In genomic region chr11:112558691-112559090, GRCh38 we compare ENCODE assay signal across 18 cellular contexts.
A peak's percentile ranks its signal among the peaks of the same experiment; 100 is the strongest.
DNase-seq lines count a peak whose midpoint lies in the region; ATAC-seq and TF ChIP-seq lines count a peak whose summit lies in the region.
"Had no signal": no experiment of that assay in that cellular context is flagged by ENCODE, and none has a peak within 500 bp of the region (broad histone marks: within the 10 kb centered on the region; RNA-seq: fewer than 3 reads in every experiment).

No MANE protein-coding gene starts in this region.

- TF ChIP-seq POLR2A in breast epithelium (IDR thresholded peaks at IDR 0.05) = no peak

- H3K4me3 ChIP-seq in fibroblast of pulmonary artery (replicated peaks; ENCODE audit: low read depth, low read length) = no peak overlapping the region
- H3K4me3 ChIP-seq in breast epithelium = no peak overlapping the region
- H3K4me3 ChIP-seq: HAP-1 had no signal

- no peaks in the 10 kb centered on the region for H3K4me1 ChIP-seq in breast epithelium

- H3K27ac ChIP-seq in breast epithelium = no peak overlapping the region

- intact Hi-C loops in breast epithelium (cut with DNase I; ENCODE audit: low total_unique reads) = no loop called here

- ATAC-seq in GM18909 (IDR thresholded peaks at IDR 0.05; ENCODE audit: poor library complexity, unreplicated experiment) = no peak

- no peaks in the 10 kb centered on the region for H3K27me3 ChIP-seq in breast epithelium

- no peaks in the 10 kb centered on the region for H3K36me3 ChIP-seq in breast epithelium
- H3K36me3 ChIP-seq: HAP-1 had no signal

- no peak for TF ChIP-seq CTCF in fibroblast of pulmonary artery (IDR thresholded peaks at IDR 0.05; ENCODE audit: low read length, missing control alignments)
- no peak for TF ChIP-seq CTCF in breast epithelium (IDR thresholded peaks at IDR 0.05)

- no peaks in the 10 kb centered on the region for H3K9me3 ChIP-seq in breast epithelium
- H3K9me3 ChIP-seq: HAP-1 had no signal

- DNase-seq in HS-5 (ENCODE audit: low read depth) (peak; percentile 6), amniotic epithelial cell (ENCODE audit: low read depth) (peak; percentile 50), fibroblast of pulmonary artery (ENCODE audit: low read depth) (peak; percentile 46), ureter (ENCODE audit: low spot score) (peak; percentile 18), NCI-H524 treated with DMSO at 0.1 percent for 48 hours (lab: John Stamatoyannopoulos, UW) (no peak), breast epithelium (ENCODE audit: low spot score in 2 of 2) (no peak)
- DNase-seq: ACHN, COR-L47, Karpas-422, MM.1S, NCI-H1105, NCI-H1694, NCI-H2107, NCI-H748 treated with DMSO at 0.1 percent for 48 hours, OCI-M1, SHP77 treated with DMSO at 0.1 percent for 48 hours had no signal

Comparison
In these comparisons a context has a peak if more than half of its experiments do, and no peak if none do; other contexts are left out.
1. DNase-seq: peak in HS-5 (single experiment), amniotic epithelial cell (single experiment), fibroblast of pulmonary artery (single experiment) and ureter (single experiment); none in NCI-H524 treated with DMSO at 0.1 percent for 48 hours (single experiment) and breast epithelium (0 of 2).